3 cellular contexts compared by ENCODE assay signal in genomic region chr17:44565866-44566443, GRCh38.
TF ChIP-seq lines count a peak whose summit lies in the region.

No MANE protein-coding gene starts in this region.

TF ChIP-seq in GM23338, 12 proteins besides CTCF, POLR2A, EP300 and RAD21 (continued from another document):
- TF ChIP-seq EZH2phosphoT487 (IDR thresholded peaks at IDR 0.05; ENCODE audit: unreplicated experiment) (no peak), ETS1 (IDR thresholded peaks at IDR 0.05) (no peak), REST (IDR thresholded peaks at IDR 0.05; ENCODE audit: unreplicated experiment) (no peak)
TF ChIP-seq in GM23338: peak in this region for 0.

TF ChIP-seq in WTC11, 78 proteins besides CTCF, POLR2A, EP300 and RAD21 (continued from another document):
- TF ChIP-seq ZNF423 (CRISPR knock-in tag; IDR thresholded peaks at IDR 0.05) (no peak), ZNF532 (CRISPR knock-in tag; IDR thresholded peaks at IDR 0.05; ENCODE audit: borderline replicate concordance) (no peak), ELF4 (CRISPR knock-in tag; IDR thresholded peaks at IDR 0.05; ENCODE audit: low read depth) (no peak)

TF ChIP-seq in liver, 16 proteins besides CTCF, POLR2A, EP300 and RAD21 (continued from another document):
- TF ChIP-seq HNF4A (conservative IDR thresholded peaks at IDR 0.05) (no peak), GABPA (IDR thresholded peaks at IDR 0.05 in 1 of 2, conservative IDR thresholded peaks at IDR 0.05 in 1 of 2) (no peak), ATF3 (IDR thresholded peaks at IDR 0.05) (no peak), REST (IDR thresholded peaks at IDR 0.05) (no peak), HNF4G (IDR thresholded peaks at IDR 0.05) (no peak), YY1 (IDR thresholded peaks at IDR 0.05) (no peak)
